Comparison of ENCODE assay signal across 14 cellular contexts in genomic region chr6:150668882-150669476, GRCh38.
DNase-seq lines count a peak whose midpoint lies in the region; ATAC-seq, FAIRE-seq and TF ChIP-seq lines count a peak whose summit lies in the region.
"Had no signal": no experiment of that assay in that cellular context is flagged by ENCODE, and none has a peak within 500 bp of the region (broad histone marks: within the 10 kb centered on the region; RNA-seq: fewer than 3 reads in every experiment).

No MANE protein-coding gene starts in this region.

- H3K36me3 ChIP-seq in Karpas-422 (ENCODE audit: insufficient read depth, low read length) (peaks cover 18% of the 10 kb centered on the region), lung (ENCODE audit: control insufficient read depth in 2 of 2, insufficient read depth in 2 of 2, low read length in 2 of 2) (no peaks in the 10 kb centered on the region), smooth muscle cell (ENCODE audit: low read depth) (no peaks in the 10 kb centered on the region), pancreas (no peaks in the 10 kb centered on the region), tibial artery (no peaks in the 10 kb centered on the region)

- H3K4me2 ChIP-seq in Karpas-422 (ENCODE audit: low read depth, low read length, poor library complexity, severe bottlenecking) (no peak overlapping the region), smooth muscle cell (peak overlapping the region; percentile 61)

- H3K9ac ChIP-seq in Karpas-422 (ENCODE audit: low read length) = no peak overlapping the region
- peak overlapping the region; percentile 70 for H3K9ac ChIP-seq in smooth muscle cell (ENCODE audit: low read depth)

- 74 to 84% methylated on average over 5 of the region's 5 CpGs for WGBS in lung, 2 donors
- 67% methylated on average over 5 of the region's 5 CpGs for WGBS in smooth muscle cell (ENCODE audit: low lambda C conversion rate)
- WGBS in pancreas, 2 donors = 58 to 59% methylated on average over 5 of the region's 5 CpGs

- H4K20me1 ChIP-seq in Karpas-422 (ENCODE audit: insufficient read depth, low read depth, low read length) (peaks cover 6% of the 10 kb centered on the region; the same call in 1 of the 2 replicates), smooth muscle cell (ENCODE audit: low read depth) (no peaks in the 10 kb centered on the region)

- no peak for ATAC-seq in lung (ENCODE audit: insufficient read depth, low FRiP score)
- no peak for ATAC-seq in GM21390 (IDR thresholded peaks at IDR 0.05; ENCODE audit: unreplicated experiment)
- no peak for ATAC-seq in pancreas
- no peak for ATAC-seq in GM21528 (IDR thresholded peaks at IDR 0.05; ENCODE audit: low FRiP score, unreplicated experiment)
- ATAC-seq: activated CD8-positive, alpha-beta memory T cell treated with anti-CD3 and anti-CD28 coated beads, Interleukin-2, amount 10 ng/mL, durations not matched to agents 7 days and 5 days; activated naive CD4-positive, alpha-beta T cell treated with anti-CD3 and anti-CD28 coated beads, Interleukin-2, amount 50 U/mL, for 72 hours had no signal

- intact Hi-C loops in pancreas (cut with DNase I) = no loop called here
- intact Hi-C loops in tibial artery (cut with DNase I; ENCODE audit: low total_unique reads) = no loop called here

- no peaks in the 10 kb centered on the region for H3F3A ChIP-seq in smooth muscle cell (ENCODE audit: low read depth)

- H3K79me2 ChIP-seq in Karpas-422 (ENCODE audit: low read length) = peaks cover 91% of the 10 kb centered on the region
- H3K79me2 ChIP-seq in smooth muscle cell (ENCODE audit: low read depth) = no peaks in the 10 kb centered on the region

- TF ChIP-seq CTCF in choroid plexus epithelial cell (conservative IDR thresholded peaks at IDR 0.05; ENCODE audit: low read depth, low read length) (no peak), lung (IDR thresholded peaks at IDR 0.05; ENCODE audit: control extremely low read depth, extremely low read depth) (no peak), smooth muscle cell (IDR thresholded peaks at IDR 0.05; ENCODE audit: borderline replicate concordance, insufficient read depth, poor library complexity, severe bottlenecking) (no peak), pancreas (IDR thresholded peaks at IDR 0.05) (no peak), tibial artery (IDR thresholded peaks at IDR 0.05) (no peak)

- H3K4me3 ChIP-seq in Karpas-422 (ENCODE audit: low read length) (no peak overlapping the region), choroid plexus epithelial cell (ENCODE audit: low read depth, low read length) (no peak overlapping the region), lung (no peak overlapping the region), smooth muscle cell (no peak overlapping the region), pancreas (no peak overlapping the region), tibial artery (no peak overlapping the region)

- H3K27me3 ChIP-seq in Karpas-422 (ENCODE audit: low read length) = no peaks in the 10 kb centered on the region
- no peaks in the 10 kb centered on the region for H3K27me3 ChIP-seq in lung (ENCODE audit: control insufficient read depth, insufficient read depth)
- H3K27me3 ChIP-seq in smooth muscle cell (ENCODE audit: low read depth) = peaks cover 11% of the 10 kb centered on the region
- H3K27me3 ChIP-seq in pancreas = no peaks in the 10 kb centered on the region
- H3K27me3 ChIP-seq in tibial artery = no peaks in the 10 kb centered on the region

- H2AFZ ChIP-seq in Karpas-422 (ENCODE audit: low read length) (no peak overlapping the region), smooth muscle cell (ENCODE audit: low read depth) (peak overlapping the region; percentile 79)

- no peaks in the 10 kb centered on the region for H3K9me2 ChIP-seq in Karpas-422 (replicated peaks; ENCODE audit: insufficient read depth, low read length)

- DNase-seq in Karpas-422 (no peak), choroid plexus epithelial cell (ENCODE audit: low read depth) (peak; percentile 5), lung (ENCODE audit: low spot score) (no peak), smooth muscle cell (lab: John Stamatoyannopoulos, UW; ENCODE audit: unreplicated experiment) (no peak), pancreas (no peak), tibial artery (no peak)
- DNase-seq: activated CD8-positive, alpha-beta memory T cell treated with anti-CD3 and anti-CD28 coated beads, Interleukin-2, amount 10 ng/mL, durations not matched to agents 7 days and 5 days; effector memory CD4-positive, alpha-beta T cell; NCI-H1694 had no signal

- no peaks in the 10 kb centered on the region for H3K9me3 ChIP-seq in Karpas-422 (ENCODE audit: low read length)
- H3K9me3 ChIP-seq in lung (ENCODE audit: control insufficient read depth in 2 of 2, insufficient read depth in 1 of 2, low read length in 1 of 2) = no peaks in the 10 kb centered on the region
- H3K9me3 ChIP-seq in smooth muscle cell (replicated peaks; ENCODE audit: low read depth) = no peaks in the 10 kb centered on the region
- H3K9me3 ChIP-seq in pancreas = no peaks in the 10 kb centered on the region
- H3K9me3 ChIP-seq in tibial artery = no peaks in the 10 kb centered on the region

- H3K4me1 ChIP-seq in Karpas-422 (ENCODE audit: low read length) (peaks cover 42% of the 10 kb centered on the region), lung (ENCODE audit: control insufficient read depth in 2 of 2, insufficient read depth in 2 of 2, low read length in 2 of 2) (peaks cover 6 to 20% of the 10 kb centered on the region in 2 donors), smooth muscle cell (ENCODE audit: low read depth) (peaks cover 18% of the 10 kb centered on the region), pancreas (peaks cover 0 to 13% (median 11%) of the 10 kb centered on the region in 3 donors), tibial artery (peaks cover 0 to 23% (median 15%) of the 10 kb centered on the region in 4 donors)

- no peak for FAIRE-seq in pancreas (lab: Jason Lieb, UNC)
- FAIRE-seq: G401.6 had no signal

- H3K27ac ChIP-seq in Karpas-422 (ENCODE audit: low read length) (peak overlapping the region; percentile 61), lung (ENCODE audit: low read depth in 1 of 2, low read length in 1 of 2) (peak overlapping the region; percentile 23 to 82), smooth muscle cell (ENCODE audit: low read depth) (peak overlapping the region; percentile 73), pancreas (peak overlapping the region in 2 of 4 donors; percentile 1 to 44), tibial artery (peak overlapping the region in 1 of 2 donors; percentile 30)
- H3K27ac ChIP-seq: C4-2B had no signal
